ENCODE assay signal across 8 cellular contexts in the genomic region with DNA sequence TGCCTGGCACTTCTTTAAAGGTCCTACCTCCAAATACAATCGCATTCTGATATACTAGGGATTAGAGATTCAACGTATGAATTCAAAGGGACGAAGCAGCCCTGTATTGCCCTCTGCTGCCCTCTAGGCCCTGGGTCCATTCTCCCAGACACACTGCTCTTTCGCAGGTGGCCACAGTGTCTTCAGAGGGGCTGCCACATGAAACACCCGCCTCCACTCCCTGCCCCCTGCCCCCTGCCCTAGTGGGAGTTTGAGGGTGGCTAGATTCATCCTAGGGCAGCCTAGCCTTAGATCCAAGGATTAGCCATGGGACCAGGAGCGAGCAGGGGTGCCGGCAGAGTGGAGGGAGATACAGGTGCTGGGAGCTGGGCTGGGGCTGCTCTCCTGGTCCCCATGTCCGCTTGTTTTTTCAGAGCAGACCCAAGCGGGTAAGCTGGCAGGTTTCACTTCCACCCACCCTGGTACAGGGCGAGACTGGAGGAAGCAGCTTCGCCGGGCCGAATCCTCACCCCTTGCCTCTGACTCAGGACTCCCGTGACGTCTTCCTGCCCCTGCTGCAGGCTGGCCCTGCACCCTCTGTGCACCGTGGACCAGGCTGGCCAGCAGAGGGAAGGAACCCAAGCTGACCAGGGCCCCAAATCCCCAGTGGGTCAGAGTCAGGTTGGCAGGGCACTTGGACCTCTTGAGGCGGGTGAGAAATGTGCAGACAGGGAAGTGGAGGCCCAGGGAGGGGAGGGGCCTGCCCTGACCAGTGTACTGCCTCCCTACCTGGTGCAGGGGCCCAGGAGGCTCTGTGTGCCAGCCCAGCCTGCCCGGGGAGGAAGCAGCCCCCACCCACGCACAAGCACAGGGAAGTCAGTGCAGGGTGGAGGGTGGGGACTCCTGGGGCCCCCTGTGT. TPM values are rescaled to one million over a fixed set of nuclear protein-coding genes. Genes with fewer than 3 reads are reported as not detected.
DNase-seq lines count a peak whose midpoint lies in the region; ATAC-seq and TF ChIP-seq lines count a peak whose summit lies in the region.

No MANE protein-coding gene starts in this region.

- H3K27me3 Mint-ChIP-seq in activated CD8-positive, alpha-beta memory T cell treated with anti-CD3 and anti-CD28 coated beads, Interleukin-2, amount 10 ng/mL, durations not matched to agents 7 days and 5 days, result peaks cover 9% of the 10 kb centered on the region

- H3K36me3 Mint-ChIP-seq in activated CD8-positive, alpha-beta memory T cell treated with anti-CD3 and anti-CD28 coated beads, Interleukin-2, amount 10 ng/mL, durations not matched to agents 7 days and 5 days, result no peaks in the 10 kb centered on the region

- no peaks in the 10 kb centered on the region for H3K9me3 Mint-ChIP-seq in activated CD8-positive, alpha-beta memory T cell treated with anti-CD3 and anti-CD28 coated beads, Interleukin-2, amount 10 ng/mL, durations not matched to agents 7 days and 5 days (ENCODE audit: low read depth)

- no peak overlapping the region for H3K4me3 Mint-ChIP-seq in activated CD8-positive, alpha-beta memory T cell treated with anti-CD3 and anti-CD28 coated beads, Interleukin-2, amount 10 ng/mL, durations not matched to agents 7 days and 5 days

- peak overlapping the region; percentile 19 for H3K27ac ChIP-seq in cardiac muscle cell

- peak overlapping the region; percentile 83 for H3K27ac Mint-ChIP-seq in activated CD8-positive, alpha-beta memory T cell treated with anti-CD3 and anti-CD28 coated beads, Interleukin-2, amount 10 ng/mL, durations not matched to agents 7 days and 5 days

- peak; percentile 19 for TF ChIP-seq CTCF in cardiac muscle cell (IDR thresholded peaks at IDR 0.05; ENCODE audit: low read depth, low read length)

- H3K36me3 ChIP-seq in cardiac muscle cell, result no peaks in the 10 kb centered on the region

- CTCF ChIA-PET in activated CD8-positive, alpha-beta memory T cell treated with anti-CD3 and anti-CD28 coated beads, Interleukin-2, amount 10 ng/mL, durations not matched to agents 7 days and 5 days (lab: Charles Lee), result interaction anchor here (1.0 to 4.9 kb wide), 10 partner anchors 17 to 772 kb away, joined by 3 to 36 read pairs (median 3); a partner anchor contains a TSS

- DNase-seq in NCI-H1930 (lab: John Stamatoyannopoulos, UW) (peak; percentile 9 to 34), cardiac muscle cell (ENCODE audit: low read depth in 1 of 2, low spot score in 1 of 2) (peak in 1 of 2 donors; percentile 57), sciatic nerve (ENCODE audit: low spot score) (peak; percentile 83), NK-92 (lab: John Stamatoyannopoulos, UW; ENCODE audit: unreplicated experiment) (no peak)
- peak; percentile 76 for DNase-seq in activated CD8-positive, alpha-beta memory T cell treated with anti-CD3 and anti-CD28 coated beads, Interleukin-2, amount 10 ng/mL, durations not matched to agents 7 days and 5 days

- H3K9me3 ChIP-seq in cardiac muscle cell (ENCODE audit: low read depth), result no peaks in the 10 kb centered on the region

- H3K4me1 Mint-ChIP-seq in activated CD8-positive, alpha-beta memory T cell treated with anti-CD3 and anti-CD28 coated beads, Interleukin-2, amount 10 ng/mL, durations not matched to agents 7 days and 5 days, result peaks cover 21% of the 10 kb centered on the region

- H3K27me3 ChIP-seq in cardiac muscle cell, result no peaks in the 10 kb centered on the region

- peak; percentile 40 for ATAC-seq in GM18502 (IDR thresholded peaks at IDR 0.05; ENCODE audit: poor library complexity, unreplicated experiment)
- peak; percentile 46 for ATAC-seq in activated CD8-positive, alpha-beta memory T cell treated with anti-CD3 and anti-CD28 coated beads, Interleukin-2, amount 10 ng/mL, durations not matched to agents 7 days and 5 days
- peak; percentile 62 for ATAC-seq in sciatic nerve
- ATAC-seq in HG02623 (IDR thresholded peaks at IDR 0.05; ENCODE audit: unreplicated experiment), result no peak
- ATAC-seq in GM19397 (IDR thresholded peaks at IDR 0.05; ENCODE audit: unreplicated experiment), result no peak

- peaks cover 10% of the 10 kb centered on the region for H3K4me1 ChIP-seq in cardiac muscle cell (ENCODE audit: low read depth)

- H3K4me3 ChIP-seq in cardiac muscle cell, result no peak overlapping the region

- intact Hi-C loops in sciatic nerve (cut with DNase I), result no loop called here

RNA-seq across cellular contexts. Expression of a gene that starts 28.4 kb away (rescaled TPM):
- 1 to 10 TPM in 1 of 2 experiments, under 1 TPM in 1; 0.88 to 6.0 TPM for total RNA-seq in activated CD8-positive, alpha-beta memory T cell treated with anti-CD3 and anti-CD28 coated beads, Interleukin-2, amount 10 ng/mL, durations not matched to agents 7 days and 5 days
- total RNA-seq in cardiac muscle cell (1.5 and 2.1 TPM in 2 replicates), sciatic nerve (78.5 TPM)
- 1.6 and 3.3 TPM in 2 replicates for polyA plus RNA-seq in cardiac muscle cell

RNA-seq across cellular contexts. Expression of a gene that starts 47.5 kb away (rescaled TPM):
- 100 to 1,000 TPM; 271 to 329 TPM for total RNA-seq in activated CD8-positive, alpha-beta memory T cell treated with anti-CD3 and anti-CD28 coated beads, Interleukin-2, amount 10 ng/mL, durations not matched to agents 7 days and 5 days
- 26.2 and 83.5 TPM in 2 replicates for total RNA-seq in cardiac muscle cell
- 31.7 and 82.1 TPM in 2 replicates for polyA plus RNA-seq in cardiac muscle cell
- total RNA-seq in sciatic nerve, result 23.0 TPM

RNA-seq across cellular contexts. Expression of a gene that starts 52.8 kb away (rescaled TPM):
- 10 to 100 TPM; 16.1 to 20.5 TPM for total RNA-seq in activated CD8-positive, alpha-beta memory T cell treated with anti-CD3 and anti-CD28 coated beads, Interleukin-2, amount 10 ng/mL, durations not matched to agents 7 days and 5 days
- total RNA-seq in cardiac muscle cell (66.3 and 107 TPM in 2 replicates), sciatic nerve (48.2 TPM)
- polyA plus RNA-seq in cardiac muscle cell, result 76.2 and 84.9 TPM in 2 replicates

Comparison
In these comparisons a context has a peak if more than half of its experiments do, and no peak if none do; other contexts are left out.
1. ATAC-seq: peak in GM18502 (single experiment), activated CD8-positive, alpha-beta memory T cell treated with anti-CD3 and anti-CD28 coated beads, Interleukin-2, amount 10 ng/mL, durations not matched to agents 7 days and 5 days (single experiment) and sciatic nerve (single experiment); none in HG02623 (single experiment) and GM19397 (single experiment).
2. RNA of a gene that starts 28.4 kb away (total RNA-seq): 78.5 TPM in sciatic nerve (single experiment); 0.88 to 6.0 TPM in activated CD8-positive, alpha-beta memory T cell treated with anti-CD3 and anti-CD28 coated beads, Interleukin-2, amount 10 ng/mL, durations not matched to agents 7 days and 5 days and 1.5 to 2.1 TPM in cardiac muscle cell; every median in the first group is over 10 times any median in the second.